In the genomic region with DNA sequence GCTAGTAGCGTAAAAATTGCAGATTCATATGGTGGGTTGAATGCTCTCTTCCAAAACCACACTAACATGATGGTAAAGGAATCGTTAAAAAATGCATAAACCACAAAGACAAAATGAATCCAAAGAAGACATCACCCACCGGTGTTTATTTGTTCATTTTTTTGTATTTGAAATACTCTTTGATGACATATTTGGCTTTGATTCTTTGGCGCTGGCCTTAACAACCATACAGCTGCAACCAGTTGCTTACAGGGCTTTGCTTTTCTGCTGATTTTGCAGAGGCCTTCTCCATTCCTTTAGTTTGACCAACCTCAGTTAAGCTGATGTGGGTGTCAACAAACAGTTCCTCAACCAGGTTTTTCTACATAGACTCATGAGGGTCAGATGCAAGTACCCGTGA, we compare ENCODE assay signal across 17 cellular contexts.
DNase-seq lines count a peak whose midpoint lies in the region; ATAC-seq and TF ChIP-seq lines count a peak whose summit lies in the region.
"Had no signal": no experiment of that assay in that cellular context is flagged by ENCODE, and none has a peak within 500 bp of the region (broad histone marks: within the 10 kb centered on the region; RNA-seq: fewer than 3 reads in every experiment).

No MANE protein-coding gene starts in this region.

- H2AK5ac ChIP-seq in IMR-90 (ENCODE audit: low read depth, low read length) = peak overlapping the region; percentile 6; the same call in 1 of the 2 replicates

- dilution Hi-C loops in IMR-90 (cut with HindIII; ENCODE audit: low sequenced_read_pairs, unreplicated experiment) = no loop called here

- H3K4me3 ChIP-seq in IMR-90 (ENCODE audit: insufficient read depth, low read depth, low read length) (no peak overlapping the region), astrocyte of the cerebellum (ENCODE audit: low read depth, low read length) (no peak overlapping the region), fibroblast of lung (replicated peaks in 1 of 4; ENCODE audit: control extremely low read depth in 1 of 4, insufficient read depth in 1 of 4, low read depth in 3 of 4, low read length in 4 of 4) (no peak overlapping the region), tibial artery (no peak overlapping the region)

- H3K36me3 ChIP-seq in IMR-90 (ENCODE audit: control insufficient read depth, insufficient read depth, low read length) = no peaks in the 10 kb centered on the region
- H3K36me3 ChIP-seq in fibroblast of lung (ENCODE audit: control insufficient read depth, insufficient read depth, low read length) = no peaks in the 10 kb centered on the region
- no peaks in the 10 kb centered on the region for H3K36me3 ChIP-seq in tibial artery
- H3K36me3 ChIP-seq: BE2C had no signal

- in situ Hi-C loops in IMR-90 (cut with MboI; ENCODE audit: low sequenced_read_pairs) (no loop called here), astrocyte of the cerebellum (cut with HindIII; ENCODE audit: low sequenced_read_pairs) (no loop called here)

- TF ChIP-seq CTCF in IMR-90 (conservative IDR thresholded peaks at IDR 0.05; ENCODE audit: low read depth, low read length) (no peak), astrocyte of the cerebellum (IDR thresholded peaks at IDR 0.05; ENCODE audit: low read depth, low read length, missing control alignments) (no peak), fibroblast of lung (conservative IDR thresholded peaks at IDR 0.05 in 1 of 2, IDR thresholded peaks at IDR 0.05 in 1 of 2; ENCODE audit: low read depth in 1 of 2, low read length in 2 of 2) (no peak), tibial artery (IDR thresholded peaks at IDR 0.05) (no peak)

- DNase-seq in IMR-90 (peak; percentile 85), astrocyte of the cerebellum (ENCODE audit: low read depth) (peak; percentile 92), fibroblast of lung (ENCODE audit: low read depth in 2 of 2) (peak; percentile 84 to 85), tibial artery (no peak), NCI-H187 treated with DMSO at 0.1 percent for 48 hours (lab: John Stamatoyannopoulos, UW) (no peak), SHP77 (lab: John Stamatoyannopoulos, UW) (no peak)
- DNase-seq: BE2C; C1 segment of cervical spinal cord; CD4-positive, CD25-positive, alpha-beta regulatory T cell; CD8-positive, alpha-beta memory T cell; COR-L47; DMS 273 treated with DMSO at 0.1 percent for 48 hours; DMS53; DND-41; GDM1; H9 had no signal

- H3K79me1 ChIP-seq in IMR-90 (ENCODE audit: low read depth in 1 of 2, low read length in 2 of 2) = peaks cover 3 to 18% of the 10 kb centered on the region in 2 experiments; a peak in 3 of 4 replicates

- peak overlapping the region; percentile 17; the same call in 1 of the 2 replicates for H3K23ac ChIP-seq in IMR-90 (ENCODE audit: low read depth, low read length)

- peak overlapping the region; percentile 54 for H3K14ac ChIP-seq in IMR-90 (replicated peaks; ENCODE audit: low read depth, low read length)

- no peak for TF ChIP-seq RAD21 in IMR-90 (IDR thresholded peaks at IDR 0.05; ENCODE audit: low read length)

- no peaks in the 10 kb centered on the region for H3K9me3 ChIP-seq in IMR-90 (ENCODE audit: control insufficient read depth, insufficient read depth, low read length)
- H3K9me3 ChIP-seq in fibroblast of lung (ENCODE audit: control insufficient read depth, insufficient read depth, low read depth, low read length) = no peaks in the 10 kb centered on the region
- no peaks in the 10 kb centered on the region for H3K9me3 ChIP-seq in tibial artery
- H3K9me3 ChIP-seq: BE2C had no signal

- H2BK15ac ChIP-seq in IMR-90 (ENCODE audit: low read depth, low read length) = peak overlapping the region; percentile 25; the same call in 1 of the 3 replicates

- WGBS in IMR-90 (ENCODE audit: extremely low coverage in 2 of 2, insufficient read length in 1 of 2), 2 experiments = no CpG with 5 or more reads among the region's 5 CpGs

- H3K56ac ChIP-seq in IMR-90 (ENCODE audit: extremely low read depth, insufficient read depth, low read length) = no peak overlapping the region

- 0 out of 2 replicates have a peak overlapping the region, but pooled peaks have one; percentile 20 for H2BK120ac ChIP-seq in IMR-90 (ENCODE audit: low read depth, low read length)

- H3K27ac ChIP-seq in IMR-90 (ENCODE audit: insufficient read depth, low read length) = no peak overlapping the region
- H3K27ac ChIP-seq in fibroblast of lung (ENCODE audit: insufficient read depth, low read length) = peak overlapping the region; percentile 46
- peak overlapping the region; percentile 21 to 41 for H3K27ac ChIP-seq in tibial artery

- peaks cover 19% of the 10 kb centered on the region for H3K9me1 ChIP-seq in IMR-90 (ENCODE audit: insufficient read depth, low read length)

- CTCF ChIA-PET in IMR-90 (lab: Yijun Ruan, JAX) = no interaction called here

- H3K4ac ChIP-seq in IMR-90 (ENCODE audit: low read depth, low read length) = peak overlapping the region; percentile 34

- H3K27me3 ChIP-seq in IMR-90 (ENCODE audit: control insufficient read depth, insufficient read depth, low read length) (no peaks in the 10 kb centered on the region), fibroblast of lung (ENCODE audit: control insufficient read depth, insufficient read depth, low read length) (no peaks in the 10 kb centered on the region), tibial artery (no peaks in the 10 kb centered on the region)

- H4K20me1 ChIP-seq in IMR-90 (ENCODE audit: insufficient read depth, low read length) (no peaks in the 10 kb centered on the region), fibroblast of lung (ENCODE audit: control insufficient read depth, extremely low read depth, insufficient read depth, low read length) (no peaks in the 10 kb centered on the region)

- BruUV-seq in IMR-90 (replicated peaks; lab: Mats Ljungman, UMichigan) = no TSS peak

- no peak for TF ChIP-seq POLR2A in IMR-90 (IDR thresholded peaks at IDR 0.05; ENCODE audit: low read depth, low read length)

- H3K79me2 ChIP-seq in fibroblast of lung (ENCODE audit: control insufficient read depth, insufficient read depth, low read length) = no peaks in the 10 kb centered on the region

- H2BK5ac ChIP-seq in IMR-90 (ENCODE audit: low read depth, low read length, poor library complexity, severe bottlenecking) = no peak overlapping the region

- peak overlapping the region; percentile 19 for H3K18ac ChIP-seq in IMR-90 (ENCODE audit: low read depth, low read length)

- H2BK20ac ChIP-seq in IMR-90 (ENCODE audit: low read depth, low read length) = peak overlapping the region; percentile 27

- H2AFZ ChIP-seq in IMR-90 (replicated peaks; ENCODE audit: low read length, poor library complexity) = no peak overlapping the region
- H2AFZ ChIP-seq in fibroblast of lung (ENCODE audit: low read length) = no peak overlapping the region

- intact Hi-C loops in IMR-90 (cut with micrococcal nuclease) (no loop called here), tibial artery (cut with DNase I; ENCODE audit: low total_unique reads) (no loop called here)

- no peak overlapping the region for H4K5ac ChIP-seq in IMR-90 (ENCODE audit: low read depth, low read length)

- H3K9ac ChIP-seq in IMR-90 (ENCODE audit: low read depth, low read length) (no peak overlapping the region), fibroblast of lung (ENCODE audit: insufficient read depth, low read length) (no peak overlapping the region)

- no peak overlapping the region for H3K4me2 ChIP-seq in IMR-90 (ENCODE audit: low read depth, low read length)
- peak overlapping the region; percentile 45 for H3K4me2 ChIP-seq in fibroblast of lung (ENCODE audit: extremely low read depth, insufficient read depth, low read length)

- POLR2A ChIA-PET in IMR-90 (lab: Charles Lee; ENCODE audit: unreplicated experiment) = no interaction called here

- H3K4me1 ChIP-seq in IMR-90 (ENCODE audit: control insufficient read depth, insufficient read depth, low read length) (peaks cover 21% of the 10 kb centered on the region), fibroblast of lung (ENCODE audit: control insufficient read depth, extremely low read depth, insufficient read depth, low read length) (peaks cover 23% of the 10 kb centered on the region), tibial artery (peaks cover 2 to 59% (median 32%) of the 10 kb centered on the region in 4 donors)
- H3K4me1 ChIP-seq: BE2C had no signal

- H4K91ac ChIP-seq in IMR-90 (ENCODE audit: insufficient read depth, low read depth, low read length) = peak overlapping the region; percentile 32; the same call in 1 of the 2 replicates

- H4K8ac ChIP-seq in IMR-90 (ENCODE audit: low read depth in 2 of 2, low read length in 2 of 2) = no peak overlapping the region

- peak; percentile 52 for ATAC-seq in IMR-90 (ENCODE audit: low read depth)
- ATAC-seq in HG03460 (IDR thresholded peaks at IDR 0.05; ENCODE audit: unreplicated experiment) = no peak

- no peak overlapping the region for H2AK9ac ChIP-seq in IMR-90 (replicated peaks; ENCODE audit: low read depth, low read length, poor library complexity)

TF ChIP-seq in IMR-90, 13 proteins besides CTCF, POLR2A, EP300 and RAD21:
- no peak for TF ChIP-seq MXI1 (IDR thresholded peaks at IDR 0.05; ENCODE audit: borderline replicate concordance, low read depth, low read length)
- TF ChIP-seq MAFK (IDR thresholded peaks at IDR 0.05; ENCODE audit: low read depth, low read length) = peak; percentile 61

Comparison
In these comparisons a context has a peak if more than half of its experiments do, and no peak if none do; other contexts are left out.
1. DNase-seq: peak in IMR-90 (single experiment), astrocyte of the cerebellum (single experiment) and fibroblast of lung (2 of 2); none in tibial artery (0 of 2), NCI-H187 treated with DMSO at 0.1 percent for 48 hours (single experiment) and SHP77 (0 of 2).